In genomic region chr1:23188434-23188884, GRCh38 we compare ENCODE assay signal across 1 cellular context.
TF ChIP-seq lines count a peak whose summit lies in the region.

No MANE protein-coding gene starts in this region.

TF ChIP-seq in endothelial cell of umbilical vein, 7 proteins besides CTCF, POLR2A, EP300 and RAD21 (continued from another document):
- TF ChIP-seq GATA2 (IDR thresholded peaks at IDR 0.05; ENCODE audit: insufficient read depth, insufficient read length, low read depth, low read length) (no peak), MYC (IDR thresholded peaks at IDR 0.05; ENCODE audit: low read depth, low read length) (no peak), FOS (IDR thresholded peaks at IDR 0.05; ENCODE audit: borderline replicate concordance, insufficient read depth, low read length) (no peak)
